1 cellular context compared by ENCODE assay signal in genomic region chr15:40871749-40872617, GRCh38.
TF ChIP-seq lines count a peak whose summit lies in the region.

No MANE protein-coding gene starts in this region.

TF ChIP-seq in HepG2, 621 proteins besides CTCF, POLR2A, EP300 and RAD21:
- TF ChIP-seq MTF2 (CRISPR knock-in tag; IDR thresholded peaks at IDR 0.05; ENCODE audit: borderline replicate concordance) = no peak
- TF ChIP-seq NONO (IDR thresholded peaks at IDR 0.05) = no peak
- no peak for TF ChIP-seq NONO (CRISPR knock-in tag; conservative IDR thresholded peaks at IDR 0.05)
- no peak for TF ChIP-seq NFYC (CRISPR knock-in tag; IDR thresholded peaks at IDR 0.05)
- no peak for TF ChIP-seq MIER3 (CRISPR knock-in tag; IDR thresholded peaks at IDR 0.05; ENCODE audit: borderline replicate concordance)
- no peak for TF ChIP-seq SRY (CRISPR knock-in tag; IDR thresholded peaks at IDR 0.05)
- no peak for TF ChIP-seq ZNF432 (CRISPR knock-in tag; IDR thresholded peaks at IDR 0.05; ENCODE audit: borderline replicate concordance)
- no peak for TF ChIP-seq ERF (CRISPR knock-in tag; IDR thresholded peaks at IDR 0.05)
- TF ChIP-seq ZZZ3 (CRISPR knock-in tag; IDR thresholded peaks at IDR 0.05; ENCODE audit: borderline replicate concordance) = no peak
